9 cellular contexts compared by ENCODE assay signal in the genomic region with DNA sequence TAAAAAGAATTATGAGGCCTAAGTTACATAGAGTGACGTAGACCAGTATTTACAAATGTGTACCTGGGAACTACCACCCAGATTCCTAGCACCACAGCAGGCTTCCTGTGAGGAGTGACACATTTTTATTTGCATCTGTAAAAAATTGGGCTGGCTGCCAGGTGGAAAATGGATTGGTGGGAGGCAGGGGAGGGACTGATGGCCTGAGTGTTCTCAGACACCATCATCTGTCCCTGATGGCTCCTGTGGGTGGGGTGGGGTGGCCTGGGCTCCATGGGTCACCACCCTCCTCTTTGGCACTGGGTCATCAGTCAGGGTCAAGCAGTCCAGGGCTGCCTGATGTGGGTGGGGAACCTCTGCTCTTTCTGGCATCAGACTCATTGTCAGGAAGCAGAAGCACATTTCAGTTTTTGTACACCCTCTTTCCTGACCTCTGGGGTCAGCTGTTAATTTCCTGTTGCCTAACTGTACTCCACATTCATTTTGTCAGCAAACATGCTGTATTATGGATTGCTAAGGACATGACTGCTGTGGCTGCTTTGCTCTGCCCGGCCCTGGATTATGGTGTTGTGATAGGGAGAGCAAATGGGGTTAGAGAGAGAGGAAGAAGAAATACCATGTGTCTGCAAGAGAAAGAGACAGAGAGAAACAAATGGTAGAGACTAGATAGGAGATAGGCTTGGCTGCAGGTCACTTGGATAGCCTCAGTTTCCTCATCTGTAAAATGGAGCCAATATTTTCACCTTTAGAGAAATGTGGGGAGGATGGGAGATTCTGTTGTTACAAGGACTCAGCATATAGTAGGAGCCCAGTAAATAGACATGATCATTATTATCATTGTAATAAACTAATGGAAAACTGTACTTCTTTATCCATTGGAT. TPM values are rescaled to one million over a fixed set of nuclear protein-coding genes. Genes with fewer than 3 reads are reported as not detected.
A peak's percentile ranks its signal among the peaks of the same experiment; 100 is the strongest.
DNase-seq lines count a peak whose midpoint lies in the region; ATAC-seq and TF ChIP-seq lines count a peak whose summit lies in the region.
"Had no signal": no experiment of that assay in that cellular context is flagged by ENCODE, and none has a peak within 500 bp of the region (broad histone marks: within the 10 kb centered on the region; RNA-seq: fewer than 3 reads in every experiment).

No MANE protein-coding gene starts in this region.

- peak; percentile 33 for DNase-seq in NCI-H1436 (lab: John Stamatoyannopoulos, UW)
- DNase-seq in NCI-H1436 treated with DMSO at 0.1 percent for 48 hours (lab: John Stamatoyannopoulos, UW) = no peak
- peak in 1 of 2 donors; percentile 81 for DNase-seq in ascending aorta (ENCODE audit: low spot score in 2 of 2)
- peak; percentile 38 for DNase-seq in kidney tubule cell (ENCODE audit: low spot score)
- DNase-seq in tibial nerve (ENCODE audit: low spot score in 2 of 2) = peak; percentile 51 to 78
- no peak for DNase-seq in amygdala (lab: John Stamatoyannopoulos, UW)
- DNase-seq in ACHN = no peak
- DNase-seq: activated naive CD8-positive, alpha-beta T cell treated with anti-CD3 and anti-CD28 coated beads, Interleukin-2, amount 50 U/mL, for 24 hours had no signal

- TF ChIP-seq CTCF in ascending aorta (IDR thresholded peaks at IDR 0.05) (no peak), tibial nerve (IDR thresholded peaks at IDR 0.05) (no peak)

- WGBS in tibial nerve, 2 donors = 39 to 43% methylated on average over 2 of the region's 2 CpGs

- H3K9me3 ChIP-seq in ascending aorta (no peaks in the 10 kb centered on the region), tibial nerve (no peaks in the 10 kb centered on the region)

- no peak for TF ChIP-seq POLR2A in tibial nerve (IDR thresholded peaks at IDR 0.05)

- in situ Hi-C loops in ACHN (cut with HindIII; ENCODE audit: low pct_ligation_motif_present, low pct_unique_long_range_greater_than_20kb, low sequenced_read_pairs) = no loop called here

- no peaks in the 10 kb centered on the region for H3K27me3 ChIP-seq in ascending aorta
- H3K27me3 ChIP-seq in tibial nerve = no peaks in the 10 kb centered on the region

- intact Hi-C loops in ascending aorta (cut with DNase I) = loop anchor here (1.0 kb wide), 1 partner anchor 20 kb away; a partner anchor contains a TSS

- H3K36me3 ChIP-seq in ascending aorta (no peaks in the 10 kb centered on the region), tibial nerve (no peaks in the 10 kb centered on the region)

- H3K4me1 ChIP-seq in ascending aorta (peaks cover 8 to 23% of the 10 kb centered on the region in 2 donors), tibial nerve (peaks cover 4 to 28% (median 20%) of the 10 kb centered on the region in 4 donors)

- peak in 1 of 2 donors; percentile 87 for TF ChIP-seq EP300 in tibial nerve (IDR thresholded peaks at IDR 0.05)

- H3K4me3 ChIP-seq in ascending aorta (no peak overlapping the region), tibial nerve (no peak overlapping the region)

- no peak for ATAC-seq in GM18867 (IDR thresholded peaks at IDR 0.05; ENCODE audit: unreplicated experiment)
- ATAC-seq: activated naive CD8-positive, alpha-beta T cell treated with anti-CD3 and anti-CD28 coated beads, Interleukin-2, amount 50 U/mL, for 24 hours had no signal

- H3K27ac ChIP-seq in ascending aorta (peak overlapping the region; percentile 86 to 88), tibial nerve (peak overlapping the region; percentile 44 to 81 (median 74))

RNA-seq across cellular contexts. Expression of a gene that starts 11.6 kb away (rescaled TPM):
- total RNA-seq in ascending aorta = 280 TPM
- 100 to 1,000 TPM in 1 of 4 donors, 10 to 100 TPM in 3; 30.6 to 131 (median 53.4) TPM for total RNA-seq in tibial nerve

RNA-seq across cellular contexts. Expression of a gene that starts 12.5 kb away (rescaled TPM):
- total RNA-seq in ascending aorta (0.53 TPM), tibial nerve (1 to 10 TPM in 3 of 4 donors, under 1 TPM in 1; 0.44 to 2.5 (median 1.8) TPM)

RNA-seq across cellular contexts. Expression of a gene that starts 20.2 kb away (rescaled TPM):
- total RNA-seq in ascending aorta = 146 TPM
- total RNA-seq in tibial nerve = 10 to 100 TPM; 29.5 to 62.4 (median 39.3) TPM

RNA-seq across cellular contexts. Expression of a gene that starts 36.0 kb away (rescaled TPM):
- 49.1 TPM for total RNA-seq in ascending aorta
- 10 to 100 TPM; 21.6 to 65.4 (median 43.4) TPM for total RNA-seq in tibial nerve

Comparison
In these comparisons a context has a peak if more than half of its experiments do, and no peak if none do; other contexts are left out.
1. DNase-seq: peak in NCI-H1436 (single experiment), kidney tubule cell (single experiment) and tibial nerve (2 of 2); none in NCI-H1436 treated with DMSO at 0.1 percent for 48 hours (single experiment), amygdala (0 of 56) and ACHN (single experiment).